Comparison of ENCODE assay signal across 17 cellular contexts in genomic region chr12:130423136-130423535, GRCh38.
A peak's percentile ranks its signal among the peaks of the same experiment; 100 is the strongest.
DNase-seq lines count a peak whose midpoint lies in the region; ATAC-seq and TF ChIP-seq lines count a peak whose summit lies in the region.
"Had no signal": no experiment of that assay in that cellular context is flagged by ENCODE, and none has a peak within 500 bp of the region (broad histone marks: within the 10 kb centered on the region; RNA-seq: fewer than 3 reads in every experiment).

No MANE protein-coding gene starts in this region.

- no peaks in the 10 kb centered on the region for H3K27me3 Mint-ChIP-seq in activated naive CD8-positive, alpha-beta T cell treated with anti-CD3 and anti-CD28 coated beads for 36 hours

- no peaks in the 10 kb centered on the region for H3K4me1 ChIP-seq in spleen
- H3K4me1 ChIP-seq: A549, BE2C, HAP-1 had no signal

- TF ChIP-seq CTCF in coronary artery (IDR thresholded peaks at IDR 0.05) (no peak), spleen (IDR thresholded peaks at IDR 0.05 in 8 of 11, conservative IDR thresholded peaks at IDR 0.05 in 3 of 11) (no peak)

- no peaks in the 10 kb centered on the region for H3K36me3 Mint-ChIP-seq in activated naive CD8-positive, alpha-beta T cell treated with anti-CD3 and anti-CD28 coated beads for 36 hours
- H3K36me3 Mint-ChIP-seq: CD4-positive, alpha-beta memory T cell had no signal

- no peak overlapping the region for H3K4me3 Mint-ChIP-seq in activated naive CD8-positive, alpha-beta T cell treated with anti-CD3 and anti-CD28 coated beads for 36 hours
- H3K4me3 Mint-ChIP-seq: CD4-positive, alpha-beta memory T cell; HFFc6 had no signal

- H3K27ac Mint-ChIP-seq in activated naive CD8-positive, alpha-beta T cell treated with anti-CD3 and anti-CD28 coated beads for 36 hours, result no peak overlapping the region
- H3K27ac Mint-ChIP-seq: CD4-positive, alpha-beta memory T cell; HFFc6 had no signal

- H3K9me3 Mint-ChIP-seq in activated naive CD8-positive, alpha-beta T cell treated with anti-CD3 and anti-CD28 coated beads for 36 hours, result no peaks in the 10 kb centered on the region

- WGBS in spleen, 5 donors, result 79 to 90% (median 87%) methylated on average over 11 of the region's 11 CpGs

- H3K27ac ChIP-seq in coronary artery, result no peak overlapping the region
- no peak overlapping the region for H3K27ac ChIP-seq in spleen
- H3K27ac ChIP-seq: A549, C4-2B had no signal

- H3K9me3 ChIP-seq in spleen, result no peaks in the 10 kb centered on the region
- H3K9me3 ChIP-seq: A549, BE2C, HAP-1 had no signal

- no peak for TF ChIP-seq POLR2A in spleen (IDR thresholded peaks at IDR 0.05)

- DNase-seq in coronary artery (ENCODE audit: low spot score) (peak; percentile 24), mesenteric fat pad (ENCODE audit: low spot score) (peak; percentile 28), spleen (peak; percentile 56), NCI-H1694 treated with DMSO at 0.1 percent for 48 hours (lab: John Stamatoyannopoulos, UW) (no peak), NOMO-1 treated with DMSO at 0.1 percent for 48 hours (lab: John Stamatoyannopoulos, UW; ENCODE audit: unreplicated experiment) (no peak)
- DNase-seq in activated naive CD8-positive, alpha-beta T cell treated with anti-CD3 and anti-CD28 coated beads for 36 hours, result no peak
- DNase-seq: BE2C; CD4-positive, alpha-beta memory T cell; DMS153; DMS79 treated with DMSO at 0.1 percent for 48 hours; GDM1; HFFc6; IMR-90 had no signal

- no peaks in the 10 kb centered on the region for H3K36me3 ChIP-seq in spleen
- H3K36me3 ChIP-seq: HAP-1 had no signal

- intact Hi-C loops in spleen (cut with DNase I; ENCODE audit: low total_unique reads), result no loop called here

- no peaks in the 10 kb centered on the region for H3K4me1 Mint-ChIP-seq in activated naive CD8-positive, alpha-beta T cell treated with anti-CD3 and anti-CD28 coated beads for 36 hours
- H3K4me1 Mint-ChIP-seq: CD4-positive, alpha-beta memory T cell had no signal

- no peak overlapping the region for H3K4me3 ChIP-seq in coronary artery
- no peak overlapping the region for H3K4me3 ChIP-seq in spleen
- H3K4me3 ChIP-seq: A549, HAP-1 had no signal

- no peak for ATAC-seq in GM19395 (IDR thresholded peaks at IDR 0.05; ENCODE audit: unreplicated experiment)
- ATAC-seq: A549 had no signal

- H3K27me3 ChIP-seq in spleen (replicated peaks in 1 of 7), result peaks cover 0 to 3% (median 0%) of the 10 kb centered on the region in 7 donors
- H3K27me3 ChIP-seq: BE2C had no signal

Comparison
In these comparisons a context has a peak if more than half of its experiments do, and no peak if none do; other contexts are left out.
1. DNase-seq: peak in coronary artery (single experiment), mesenteric fat pad (single experiment) and spleen (single experiment); none in NCI-H1694 treated with DMSO at 0.1 percent for 48 hours (single experiment), NOMO-1 treated with DMSO at 0.1 percent for 48 hours (single experiment) and activated naive CD8-positive, alpha-beta T cell treated with anti-CD3 and anti-CD28 coated beads for 36 hours (single experiment).